Comparison of ENCODE assay signal across 8 cellular contexts in the genomic region with DNA sequence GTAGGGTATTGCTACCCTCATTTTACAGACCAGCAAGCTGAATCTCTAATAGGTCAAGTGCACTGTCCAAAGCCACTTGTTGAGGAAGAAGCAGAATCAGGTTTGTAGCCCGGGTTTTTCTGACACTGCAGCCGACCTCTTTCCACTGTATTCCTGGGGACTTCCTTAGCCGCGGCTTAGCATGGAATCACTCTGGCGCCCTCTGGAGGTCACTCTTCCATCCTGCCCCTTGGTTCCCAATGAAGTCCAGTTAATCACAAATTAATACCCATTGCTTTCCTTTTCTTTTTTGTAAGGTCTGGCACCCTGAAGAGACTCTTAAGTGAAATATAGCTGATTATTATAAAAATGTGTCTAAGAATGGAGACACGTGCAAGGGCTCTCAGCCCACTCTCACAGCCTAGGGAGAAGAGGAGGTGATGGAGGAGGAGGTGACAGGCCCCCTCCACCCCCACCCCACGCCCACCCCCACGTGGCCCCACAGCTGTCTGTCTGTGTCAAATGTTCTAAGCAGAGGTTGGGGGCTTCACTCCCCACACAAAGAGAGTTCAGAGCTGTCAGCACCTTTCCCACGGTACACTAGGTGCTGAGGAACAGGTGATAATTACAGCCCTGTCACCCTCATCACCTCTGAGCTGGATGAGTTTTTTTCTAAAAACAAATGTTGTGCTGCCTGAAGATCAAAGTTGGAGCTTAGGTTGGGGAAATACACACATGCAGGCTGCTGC. TPM values are rescaled to one million over a fixed set of nuclear protein-coding genes. Genes with fewer than 3 reads are reported as not detected.
DNase-seq lines count a peak whose midpoint lies in the region; ATAC-seq and TF ChIP-seq lines count a peak whose summit lies in the region.

No MANE protein-coding gene starts in this region.

- ATAC-seq in GM21619 (IDR thresholded peaks at IDR 0.05; ENCODE audit: unreplicated experiment) = no peak

- no peak overlapping the region for H3K4me3 ChIP-seq in GM12865 (ENCODE audit: low read depth, low read length)
- H3K4me3 ChIP-seq in left ventricle myocardium inferior = no peak overlapping the region

- no peaks in the 10 kb centered on the region for H3K9me3 ChIP-seq in left ventricle myocardium inferior (replicated peaks)

- intact Hi-C loops in left ventricle myocardium inferior (cut with micrococcal nuclease) = loop anchor here (5.0 kb wide), 1 partner anchor 226 kb away; no protein-coding TSS in a partner anchor

- H3K4me1 ChIP-seq in left ventricle myocardium inferior = no peaks in the 10 kb centered on the region

- H3K27me3 ChIP-seq in left ventricle myocardium inferior (ENCODE audit: low read depth) = peaks cover 29% of the 10 kb centered on the region

- TF ChIP-seq CTCF in GM12865 (IDR thresholded peaks at IDR 0.05; ENCODE audit: insufficient read depth, low read depth, low read length, missing control alignments) (peak; percentile 76), left ventricle myocardium inferior (IDR thresholded peaks at IDR 0.05; ENCODE audit: borderline replicate concordance) (peak; percentile 91)

- DNase-seq in GM12865 (ENCODE audit: low read depth) (peak; percentile 72), NCI-H1092 (lab: John Stamatoyannopoulos, UW) (peak; percentile 79), SKM-1 treated with dmso at 0.1 percent for 144 hours (lab: John Stamatoyannopoulos, UW; ENCODE audit: unreplicated experiment) (peak; percentile 20), left ventricle myocardium inferior (peak; percentile 65), renal cortical epithelial cell (ENCODE audit: low read depth) (peak; percentile 56), GOT3 (lab: John Stamatoyannopoulos, UW) (no peak)
- peak; percentile 2 for DNase-seq in activated naive CD8-positive, alpha-beta T cell treated with anti-CD3 and anti-CD28 coated beads, Interleukin-2, amount 50 U/mL, for 16 hours (ENCODE audit: low read depth, low spot score)

- H3K36me3 ChIP-seq in left ventricle myocardium inferior = no peaks in the 10 kb centered on the region

- no peak overlapping the region for H3K27ac ChIP-seq in left ventricle myocardium inferior (replicated peaks)

RNA-seq across cellular contexts. Expression of a gene that starts 57.7 kb away (rescaled TPM):
- total RNA-seq in left ventricle myocardium inferior (not detected), renal cortical epithelial cell (not detected in 2 replicates)
